In the genomic region with DNA sequence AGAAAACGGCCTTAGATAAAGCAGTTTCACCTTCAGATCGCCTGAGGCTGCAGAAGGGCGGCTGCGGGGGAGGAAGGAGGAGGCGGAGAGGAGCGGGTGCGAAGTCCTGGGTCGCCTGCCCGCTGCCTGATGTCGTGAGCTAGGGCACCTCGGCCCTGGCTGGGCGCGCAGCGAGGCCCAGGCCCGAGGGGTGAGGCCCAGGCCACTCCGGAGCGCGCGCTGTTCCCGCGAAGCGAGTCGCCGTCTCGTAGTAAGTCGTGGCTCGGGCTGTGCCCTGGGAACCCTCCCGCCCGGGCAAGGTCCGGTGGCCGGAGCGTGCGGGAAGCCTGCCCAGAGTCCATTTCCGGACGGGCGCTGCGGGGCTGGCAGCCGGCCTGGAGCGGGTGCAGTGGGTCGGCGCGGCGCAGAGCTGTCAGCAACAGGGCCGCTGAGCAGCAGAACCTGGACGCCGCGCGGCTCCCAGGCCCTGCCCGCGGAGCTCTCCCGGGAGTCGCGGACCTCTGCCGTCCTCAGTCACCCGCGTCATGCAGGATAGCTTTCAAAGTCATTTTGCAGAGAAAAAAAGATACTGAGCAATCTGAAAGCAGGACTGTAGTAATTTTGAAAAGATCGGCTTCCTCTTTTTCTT, we compare ENCODE assay signal across 1 cellular context.
TF ChIP-seq lines count a peak whose summit lies in the region.

No MANE protein-coding gene starts in this region.

TF ChIP-seq in liver, 16 proteins besides CTCF, POLR2A, EP300 and RAD21 (continued from another document):
- TF ChIP-seq, protein P1, sequence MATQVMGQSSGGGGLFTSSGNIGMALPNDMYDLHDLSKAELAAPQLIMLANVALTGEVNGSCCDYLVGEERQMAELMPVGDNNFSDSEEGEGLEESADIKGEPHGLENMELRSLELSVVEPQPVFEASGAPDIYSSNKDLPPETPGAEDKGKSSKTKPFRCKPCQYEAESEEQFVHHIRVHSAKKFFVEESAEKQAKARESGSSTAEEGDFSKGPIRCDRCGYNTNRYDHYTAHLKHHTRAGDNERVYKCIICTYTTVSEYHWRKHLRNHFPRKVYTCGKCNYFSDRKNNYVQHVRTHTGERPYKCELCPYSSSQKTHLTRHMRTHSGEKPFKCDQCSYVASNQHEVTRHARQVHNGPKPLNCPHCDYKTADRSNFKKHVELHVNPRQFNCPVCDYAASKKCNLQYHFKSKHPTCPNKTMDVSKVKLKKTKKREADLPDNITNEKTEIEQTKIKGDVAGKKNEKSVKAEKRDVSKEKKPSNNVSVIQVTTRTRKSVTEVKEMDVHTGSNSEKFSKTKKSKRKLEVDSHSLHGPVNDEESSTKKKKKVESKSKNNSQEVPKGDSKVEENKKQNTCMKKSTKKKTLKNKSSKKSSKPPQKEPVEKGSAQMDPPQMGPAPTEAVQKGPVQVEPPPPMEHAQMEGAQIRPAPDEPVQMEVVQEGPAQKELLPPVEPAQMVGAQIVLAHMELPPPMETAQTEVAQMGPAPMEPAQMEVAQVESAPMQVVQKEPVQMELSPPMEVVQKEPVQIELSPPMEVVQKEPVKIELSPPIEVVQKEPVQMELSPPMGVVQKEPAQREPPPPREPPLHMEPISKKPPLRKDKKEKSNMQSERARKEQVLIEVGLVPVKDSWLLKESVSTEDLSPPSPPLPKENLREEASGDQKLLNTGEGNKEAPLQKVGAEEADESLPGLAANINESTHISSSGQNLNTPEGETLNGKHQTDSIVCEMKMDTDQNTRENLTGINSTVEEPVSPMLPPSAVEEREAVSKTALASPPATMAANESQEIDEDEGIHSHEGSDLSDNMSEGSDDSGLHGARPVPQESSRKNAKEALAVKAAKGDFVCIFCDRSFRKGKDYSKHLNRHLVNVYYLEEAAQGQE (IDR thresholded peaks at IDR 0.05): no peak
